ENCODE assay signal across 8 cellular contexts in the genomic region with DNA sequence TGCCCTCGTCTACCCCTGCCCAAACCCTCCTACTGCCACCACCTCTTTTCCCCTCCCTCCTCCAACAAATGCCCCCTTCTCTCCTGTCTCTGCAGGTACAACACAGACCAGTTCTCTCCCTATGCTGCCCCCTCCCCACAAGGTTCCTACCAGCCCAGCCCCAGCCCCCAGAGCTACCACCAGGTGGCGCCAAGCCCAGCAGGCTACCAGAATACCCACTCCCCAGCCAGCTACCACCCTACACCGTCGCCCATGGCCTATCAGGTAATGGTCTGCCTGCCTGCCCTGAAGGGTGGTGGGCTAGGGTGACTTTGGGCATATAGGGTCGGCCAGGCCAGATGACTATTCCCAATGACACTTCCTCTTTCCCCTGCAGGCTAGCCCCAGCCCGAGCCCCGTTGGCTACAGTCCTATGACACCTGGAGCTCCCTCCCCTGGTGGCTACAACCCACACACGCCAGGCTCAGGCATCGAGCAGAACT. TPM values are rescaled to one million over a fixed set of nuclear protein-coding genes. Genes with fewer than 3 reads are reported as not detected.
DNase-seq lines count a peak whose midpoint lies in the region; ATAC-seq and TF ChIP-seq lines count a peak whose summit lies in the region.

No MANE protein-coding gene starts in this region.

- DNase-seq in BE2C (peak; percentile 86), HT-29 (ENCODE audit: low spot score) (peak; percentile 63), T follicular helper cell (ENCODE audit: low read depth) (peak; percentile 62), right cardiac atrium (peak; percentile 56 to 86 (median 84))
- DNase-seq in activated naive CD8-positive, alpha-beta T cell treated with anti-CD3 and anti-CD28 coated beads, Interleukin-2, amount 50 U/mL, for 24 hours, result peak; percentile 79
- peak; percentile 75 for DNase-seq in stimulated activated CD4-positive, alpha-beta T cell treated with anti-CD3 and anti-CD28 coated beads, Interleukin-12 subunit alpha, Interleukin-12 subunit beta, amount 100 ng/mL, for 4 hours

- H3K36me3 Mint-ChIP-seq in activated naive CD8-positive, alpha-beta T cell treated with anti-CD3 and anti-CD28 coated beads, Interleukin-2, amount 50 U/mL, for 24 hours (ENCODE audit: low read depth), result peaks cover 52% of the 10 kb centered on the region

- WGBS in right cardiac atrium, result 50% methylated on average over 9 of the region's 9 CpGs

- H3K27ac ChIP-seq in right cardiac atrium (ENCODE audit: low read length), result no peak overlapping the region

- H3K4me1 Mint-ChIP-seq in activated naive CD8-positive, alpha-beta T cell treated with anti-CD3 and anti-CD28 coated beads, Interleukin-2, amount 50 U/mL, for 24 hours, result peaks cover 33% of the 10 kb centered on the region

- H3K9me3 ChIP-seq in BE2C (no peaks in the 10 kb centered on the region), right cardiac atrium (ENCODE audit: control insufficient read depth, low read length) (no peaks in the 10 kb centered on the region)

- no peaks in the 10 kb centered on the region for H3K9me3 Mint-ChIP-seq in activated naive CD8-positive, alpha-beta T cell treated with anti-CD3 and anti-CD28 coated beads, Interleukin-2, amount 50 U/mL, for 24 hours

- peak; percentile 16 for ATAC-seq in activated naive CD8-positive, alpha-beta T cell treated with anti-CD3 and anti-CD28 coated beads, Interleukin-2, amount 50 U/mL, for 24 hours
- ATAC-seq in right cardiac atrium (peak; percentile 60 to 65), HG03442 (IDR thresholded peaks at IDR 0.05; ENCODE audit: unreplicated experiment) (no peak), GM18511 (IDR thresholded peaks at IDR 0.05; ENCODE audit: unreplicated experiment) (no peak)

- H3K27ac Mint-ChIP-seq in activated naive CD8-positive, alpha-beta T cell treated with anti-CD3 and anti-CD28 coated beads, Interleukin-2, amount 50 U/mL, for 24 hours, result no peak overlapping the region

- TF ChIP-seq CTCF in BE2C (IDR thresholded peaks at IDR 0.05; ENCODE audit: low read depth, low read length), result peak; percentile 90

- no peak overlapping the region for H3K4me3 Mint-ChIP-seq in activated naive CD8-positive, alpha-beta T cell treated with anti-CD3 and anti-CD28 coated beads, Interleukin-2, amount 50 U/mL, for 24 hours

- H3K4me1 ChIP-seq in BE2C (no peaks in the 10 kb centered on the region), right cardiac atrium (ENCODE audit: control insufficient read depth, insufficient read depth, low read length) (no peaks in the 10 kb centered on the region)

- intact Hi-C loops in right cardiac atrium (cut with DNase I), result loop anchor here in 1 of 4 donors (5.0 kb wide), 1 partner anchor 58 kb away; a partner anchor contains a TSS

- no peaks in the 10 kb centered on the region for H3K27me3 ChIP-seq in BE2C
- H3K27me3 ChIP-seq in right cardiac atrium (ENCODE audit: control insufficient read depth, insufficient read depth), result no peaks in the 10 kb centered on the region

- peaks cover 68% of the 10 kb centered on the region for H3K36me3 ChIP-seq in BE2C

- H3K4me3 ChIP-seq in BE2C (ENCODE audit: low read depth, low read length) (no peak overlapping the region), right cardiac atrium (ENCODE audit: low read length) (no peak overlapping the region)

- no peaks in the 10 kb centered on the region for H3K27me3 Mint-ChIP-seq in activated naive CD8-positive, alpha-beta T cell treated with anti-CD3 and anti-CD28 coated beads, Interleukin-2, amount 50 U/mL, for 24 hours

RNA-seq across cellular contexts. Expression of a gene that starts 6.5 kb away (rescaled TPM):
- 229 TPM for polyA plus RNA-seq in BE2C (2012; ENCODE audit: insufficient read depth, insufficient read length, low read depth)
- total RNA-seq in HT-29 (2014; rRNA removed; shearing (Covaris generic)), result 261 and 295 TPM in 2 replicates
- total RNA-seq in right cardiac atrium, result 10 to 100 TPM; 54.1 to 69.9 (median 61.4) TPM
- 73.7 TPM for polyA plus RNA-seq in right cardiac atrium

RNA-seq across cellular contexts. Expression of a gene that starts 24.6 kb away (rescaled TPM):
- 41.5 TPM for polyA plus RNA-seq in BE2C (2012; ENCODE audit: insufficient read depth, insufficient read length, low read depth)
- total RNA-seq in HT-29 (2014; rRNA removed; shearing (Covaris generic)), result 0.15 TPM in 1 of 2 replicates, not detected in the other
- not detected for total RNA-seq in right cardiac atrium
- polyA plus RNA-seq in right cardiac atrium, result 0.07 TPM

RNA-seq across cellular contexts. Expression of a gene that starts 28.8 kb away (rescaled TPM):
- polyA plus RNA-seq in BE2C (2012; ENCODE audit: insufficient read depth, insufficient read length, low read depth), result 272 TPM
- total RNA-seq in HT-29 (2014; rRNA removed; shearing (Covaris generic)), result 128 and 151 TPM in 2 replicates
- 10 to 100 TPM; 74.8 to 85.1 (median 80.1) TPM for total RNA-seq in right cardiac atrium
- polyA plus RNA-seq in right cardiac atrium, result 68.8 TPM

RNA-seq across cellular contexts. Expression of a gene that starts 38.4 kb away (rescaled TPM):
- polyA plus RNA-seq in BE2C (2012; ENCODE audit: insufficient read depth, insufficient read length, low read depth), result 3,669 TPM
- 798 and 1,020 TPM in 2 replicates for total RNA-seq in HT-29 (2014; rRNA removed; shearing (Covaris generic))
- 1,000 to 10,000 TPM; 1,282 to 1,746 (median 1,468) TPM for total RNA-seq in right cardiac atrium
- polyA plus RNA-seq in right cardiac atrium, result 1,560 TPM

RNA-seq across cellular contexts. Expression of a gene that starts 40.8 kb away (rescaled TPM):
- polyA plus RNA-seq in BE2C (2012; ENCODE audit: insufficient read depth, insufficient read length, low read depth), result not detected
- not detected in 2 replicates for total RNA-seq in HT-29 (2014; rRNA removed; shearing (Covaris generic))
- not detected for total RNA-seq in right cardiac atrium
- not detected for polyA plus RNA-seq in right cardiac atrium

Comparison
In these comparisons a context has a peak if more than half of its experiments do, and no peak if none do; other contexts are left out.
1. ATAC-seq: peak in activated naive CD8-positive, alpha-beta T cell treated with anti-CD3 and anti-CD28 coated beads, Interleukin-2, amount 50 U/mL, for 24 hours (single experiment) and right cardiac atrium (2 of 2); none in HG03442 (single experiment) and GM18511 (single experiment).
2. Peak in every context shown above with its lines, with median percentiles within 50 percentile points of each other: DNase-seq.